In the genomic region with DNA sequence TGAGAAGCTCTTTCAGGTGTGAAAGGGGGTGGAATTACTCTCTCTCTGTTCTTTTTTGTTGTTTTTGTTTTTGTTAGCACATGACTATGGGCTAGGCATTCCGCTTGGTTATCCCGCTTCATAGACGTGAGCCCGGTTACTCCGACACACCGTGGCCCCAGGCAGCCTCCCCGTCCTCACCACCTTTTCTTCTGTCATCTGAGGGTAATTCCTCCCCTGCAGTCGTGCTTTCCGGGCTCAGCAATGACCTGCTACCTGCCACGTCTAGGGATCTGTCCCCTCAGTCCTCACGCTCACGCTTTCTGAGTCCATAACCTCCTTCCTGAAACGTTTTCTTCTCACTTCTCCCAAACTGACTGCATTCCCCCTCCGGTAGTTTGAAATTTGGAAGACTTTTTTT, we compare ENCODE assay signal across 8 cellular contexts. TPM values are rescaled to one million over a fixed set of nuclear protein-coding genes. Genes with fewer than 3 reads are reported as not detected.
A peak's percentile ranks its signal among the peaks of the same experiment; 100 is the strongest.
DNase-seq lines count a peak whose midpoint lies in the region; ATAC-seq and TF ChIP-seq lines count a peak whose summit lies in the region.

No MANE protein-coding gene starts in this region.

- H3K9ac ChIP-seq in OCI-LY1 (ENCODE audit: low read length) = peak overlapping the region; percentile 28; the same call in 1 of the 2 replicates

- peaks cover 32 to 40% of the 10 kb centered on the region in 2 donors for H3K4me1 Mint-ChIP-seq in natural killer cell

- peaks cover 31% of the 10 kb centered on the region for H3K4me1 ChIP-seq in OCI-LY1 (ENCODE audit: insufficient read depth, low read length, severe bottlenecking)

- H3K9me2 ChIP-seq in OCI-LY1 (ENCODE audit: low read depth, low read length) = no peaks in the 10 kb centered on the region

- peak overlapping the region; percentile 91 to 93 for H3K27ac Mint-ChIP-seq in natural killer cell

- no peaks in the 10 kb centered on the region for H3F3A ChIP-seq in OCI-LY1 (ENCODE audit: insufficient read depth, low read length)

- no peaks in the 10 kb centered on the region for H3K9me3 ChIP-seq in OCI-LY1 (ENCODE audit: low read length)

- ATAC-seq in natural killer cell (no peak), GM18907 (IDR thresholded peaks at IDR 0.05; ENCODE audit: unreplicated experiment) (no peak)

- H3K36me3 Mint-ChIP-seq in natural killer cell = no peaks in the 10 kb centered on the region

- H3K27ac ChIP-seq in OCI-LY1 (ENCODE audit: low read depth, low read length, poor library complexity, severe bottlenecking) = no peak overlapping the region

- H3K4me3 ChIP-seq in AG10803 (ENCODE audit: low read length) = peak overlapping the region; percentile 65
- H3K4me3 ChIP-seq in OCI-LY1 (ENCODE audit: low read depth, low read length, poor library complexity, severe bottlenecking) = peak overlapping the region; percentile 86
- H3K4me3 ChIP-seq in choroid plexus epithelial cell (ENCODE audit: low read depth, low read length) = peak overlapping the region; percentile 66

- H3K4me3 Mint-ChIP-seq in natural killer cell = peak overlapping the region; percentile 94

- H3K4me2 ChIP-seq in OCI-LY1 (ENCODE audit: low read length) = peak overlapping the region; percentile 76

- H3K9me3 Mint-ChIP-seq in natural killer cell = no peaks in the 10 kb centered on the region

- peaks cover 27% of the 10 kb centered on the region for H3K79me2 ChIP-seq in OCI-LY1 (ENCODE audit: insufficient read depth, low read length)

- intact Hi-C loops in natural killer cell (cut with micrococcal nuclease) = loop anchor here (5.0 to 10.0 kb wide), 4 partner anchors 252 to 1360 kb away; a partner anchor contains a TSS

- H3K27me3 Mint-ChIP-seq in natural killer cell (ENCODE audit: low read depth in 2 of 2) = no peaks in the 10 kb centered on the region

- H4K20me1 ChIP-seq in OCI-LY1 (ENCODE audit: insufficient read depth, low read length) = no peaks in the 10 kb centered on the region

- DNase-seq in AG10803 (ENCODE audit: low read depth) = no peak
- no peak for DNase-seq in choroid plexus epithelial cell (ENCODE audit: low read depth)
- DNase-seq in natural killer cell = no peak
- no peak for DNase-seq in NCI-H1694 (lab: John Stamatoyannopoulos, UW)
- DNase-seq in NCI-H1436 (lab: John Stamatoyannopoulos, UW) = no peak
- no peak for DNase-seq in SHP77 treated with DMSO at 0.1 percent for 48 hours (lab: John Stamatoyannopoulos, UW)

- peaks cover 10% of the 10 kb centered on the region; the same call in 1 of the 2 replicates for H3K36me3 ChIP-seq in OCI-LY1 (ENCODE audit: insufficient read depth, low read length)

- no peak overlapping the region for H2AFZ ChIP-seq in OCI-LY1 (ENCODE audit: low read length)

- H3K27me3 ChIP-seq in OCI-LY1 (ENCODE audit: insufficient read depth, low read length) = no peaks in the 10 kb centered on the region

- TF ChIP-seq CTCF in AG10803 (conservative IDR thresholded peaks at IDR 0.05; ENCODE audit: low read length) (no peak), OCI-LY1 (IDR thresholded peaks at IDR 0.05; ENCODE audit: low read length) (no peak), choroid plexus epithelial cell (conservative IDR thresholded peaks at IDR 0.05; ENCODE audit: low read depth, low read length) (no peak), natural killer cell (IDR thresholded peaks at IDR 0.05) (no peak)

RNA-seq across cellular contexts. Expression of a gene that starts 0.7 kb away (rescaled TPM):
- total RNA-seq in natural killer cell = 10 to 100 TPM; 52.1 to 71.3 (median 67.6) TPM
